In genomic region chr9:92631452-92632211, GRCh38 we compare ENCODE assay signal across 14 cellular contexts. TPM values are rescaled to one million over a fixed set of nuclear protein-coding genes. Genes with fewer than 3 reads are reported as not detected.
A peak's percentile ranks its signal among the peaks of the same experiment; 100 is the strongest.
DNase-seq lines count a peak whose midpoint lies in the region; ATAC-seq, FAIRE-seq and TF ChIP-seq lines count a peak whose summit lies in the region.
"Had no signal": no experiment of that assay in that cellular context is flagged by ENCODE, and none has a peak within 500 bp of the region (broad histone marks: within the 10 kb centered on the region; RNA-seq: fewer than 3 reads in every experiment).

No MANE protein-coding gene starts in this region.

- no peaks in the 10 kb centered on the region for H3K9me3 Mint-ChIP-seq in activated naive CD4-positive, alpha-beta T cell treated with anti-CD3 and anti-CD28 coated beads, Interleukin-2, amount 50 U/mL, for 72 hours
- no peaks in the 10 kb centered on the region for H3K9me3 Mint-ChIP-seq in activated naive CD8-positive, alpha-beta T cell treated with anti-CD3 and anti-CD28 coated beads, Interleukin-2, amount 10 ng/mL, durations not matched to agents 7 days and 5 days

- H3K4me3 Mint-ChIP-seq in activated naive CD8-positive, alpha-beta T cell treated with anti-CD3 and anti-CD28 coated beads, Interleukin-2, amount 10 ng/mL, durations not matched to agents 7 days and 5 days = no peak overlapping the region

- no peak for DNase-seq in activated naive CD4-positive, alpha-beta T cell treated with anti-CD3 and anti-CD28 coated beads, Interleukin-2, amount 50 U/mL, for 72 hours (ENCODE audit: low spot score in 2 of 2)
- DNase-seq in activated naive CD4-positive, alpha-beta T cell treated with Interleukin-2 at 50 U/mL for 16 hours = no peak
- no peak for DNase-seq in activated naive CD8-positive, alpha-beta T cell treated with anti-CD3 and anti-CD28 coated beads, Interleukin-2, amount 10 ng/mL, durations not matched to agents 7 days and 5 days
- DNase-seq in mesenteric fat pad (ENCODE audit: low spot score) = peak; percentile 18
- peak; percentile 27 for DNase-seq in ureter (ENCODE audit: low spot score)
- DNase-seq in NAMALWA (ENCODE audit: low spot score) = no peak
- no peak for DNase-seq in H54 (ENCODE audit: insufficient read length, low spot score)
- DNase-seq in glomerular visceral epithelial cell (ENCODE audit: extremely low spot score) = no peak
- DNase-seq: COR-L47; cortex of kidney; gastrocnemius medialis; GOT3; small intestine; stimulated activated naive CD4-positive, alpha-beta T cell treated with Interleukin-2 at 50 U/mL for 16 hours had no signal

- H3K4me1 Mint-ChIP-seq in activated naive CD8-positive, alpha-beta T cell treated with anti-CD3 and anti-CD28 coated beads, Interleukin-2, amount 10 ng/mL, durations not matched to agents 7 days and 5 days = peaks cover 11% of the 10 kb centered on the region

- peak overlapping the region; percentile 50 to 72 for H3K27ac Mint-ChIP-seq in activated naive CD4-positive, alpha-beta T cell treated with anti-CD3 and anti-CD28 coated beads, Interleukin-2, amount 50 U/mL, for 72 hours
- peak overlapping the region; percentile 33 for H3K27ac Mint-ChIP-seq in activated naive CD8-positive, alpha-beta T cell treated with anti-CD3 and anti-CD28 coated beads, Interleukin-2, amount 10 ng/mL, durations not matched to agents 7 days and 5 days

- peaks cover 13 to 23% of the 10 kb centered on the region in 2 donors for H3K36me3 Mint-ChIP-seq in activated naive CD4-positive, alpha-beta T cell treated with anti-CD3 and anti-CD28 coated beads, Interleukin-2, amount 50 U/mL, for 72 hours
- peaks cover 36% of the 10 kb centered on the region for H3K36me3 Mint-ChIP-seq in activated naive CD8-positive, alpha-beta T cell treated with anti-CD3 and anti-CD28 coated beads, Interleukin-2, amount 10 ng/mL, durations not matched to agents 7 days and 5 days

- no peak for FAIRE-seq in H54 (lab: Jason Lieb, UNC)
- FAIRE-seq: small intestine had no signal

- no peak for TF ChIP-seq POLR2A in H54 (IDR thresholded peaks at IDR 0.05; ENCODE audit: low read depth, low read length)

- H3K27me3 Mint-ChIP-seq in activated naive CD8-positive, alpha-beta T cell treated with anti-CD3 and anti-CD28 coated beads, Interleukin-2, amount 10 ng/mL, durations not matched to agents 7 days and 5 days = no peaks in the 10 kb centered on the region

- POLR2A ChIA-PET in activated naive CD8-positive, alpha-beta T cell treated with anti-CD3 and anti-CD28 coated beads, Interleukin-2, amount 10 ng/mL, durations not matched to agents 7 days and 5 days (lab: Charles Lee) = no interaction called here

- ATAC-seq in activated naive CD4-positive, alpha-beta T cell treated with anti-CD3 and anti-CD28 coated beads, Interleukin-2, amount 50 U/mL, for 72 hours = peak; percentile 62 to 87
- ATAC-seq in activated naive CD8-positive, alpha-beta T cell treated with anti-CD3 and anti-CD28 coated beads, Interleukin-2, amount 10 ng/mL, durations not matched to agents 7 days and 5 days (ENCODE audit: low read depth) = no peak
- ATAC-seq: gastrocnemius medialis had no signal

RNA-seq across cellular contexts. Expression of gene IPPK, which starts 38.3 kb away (rescaled TPM):
- total RNA-seq in activated naive CD4-positive, alpha-beta T cell treated with anti-CD3 and anti-CD28 coated beads, Interleukin-2, amount 50 U/mL, for 72 hours = 10 to 100 TPM; 14.0 to 14.1 TPM
- 1 to 10 TPM; 9.4 to 9.7 TPM for total RNA-seq in activated naive CD8-positive, alpha-beta T cell treated with anti-CD3 and anti-CD28 coated beads, Interleukin-2, amount 10 ng/mL, durations not matched to agents 7 days and 5 days
- total RNA-seq in mesenteric fat pad = 10.1 TPM
- total RNA-seq in ureter = 11.9 TPM

Comparison
In these comparisons a context has a peak if more than half of its experiments do, and no peak if none do; other contexts are left out.
1. DNase-seq: peak in mesenteric fat pad (single experiment) and ureter (single experiment); none in activated naive CD4-positive, alpha-beta T cell treated with anti-CD3 and anti-CD28 coated beads, Interleukin-2, amount 50 U/mL, for 72 hours (0 of 2), activated naive CD4-positive, alpha-beta T cell treated with Interleukin-2 at 50 U/mL for 16 hours (single experiment), activated naive CD8-positive, alpha-beta T cell treated with anti-CD3 and anti-CD28 coated beads, Interleukin-2, amount 10 ng/mL, durations not matched to agents 7 days and 5 days (single experiment), NAMALWA (single experiment), H54 (single experiment) and glomerular visceral epithelial cell (single experiment).